Comparison of ENCODE assay signal across 8 cellular contexts in genomic region chr4:15653864-15654391, GRCh38. TPM values are rescaled to one million over a fixed set of nuclear protein-coding genes. Genes with fewer than 3 reads are reported as not detected.
DNase-seq lines count a peak whose midpoint lies in the region; ATAC-seq and TF ChIP-seq lines count a peak whose summit lies in the region.

No MANE protein-coding gene starts in this region.

- no peaks in the 10 kb centered on the region for H3K9me3 Mint-ChIP-seq in activated CD4-positive, alpha-beta T cell treated with anti-CD3 and anti-CD28 coated beads for 36 hours (ENCODE audit: low read depth)

- ATAC-seq in activated CD4-positive, alpha-beta T cell treated with anti-CD3 and anti-CD28 coated beads for 36 hours = peak; percentile 21
- peak; percentile 29 for ATAC-seq in HG03060 (IDR thresholded peaks at IDR 0.05; ENCODE audit: low read depth, unreplicated experiment)
- no peak for ATAC-seq in Panc1
- ATAC-seq in lung (ENCODE audit: insufficient read depth, low FRiP score) = no peak

- in situ Hi-C loops in Panc1 (cut with HindIII; ENCODE audit: low pct_unique_long_range_greater_than_20kb, low sequenced_read_pairs) = no loop called here

- H3K4me1 ChIP-seq in Panc1 (ENCODE audit: control insufficient read depth, insufficient read depth, low read length) (peaks cover 24% of the 10 kb centered on the region), lung (ENCODE audit: control insufficient read depth in 2 of 2, insufficient read depth in 2 of 2, low read length in 2 of 2) (peaks cover 2 to 10% of the 10 kb centered on the region in 2 donors), tibial artery (peaks cover 0 to 75% (median 27%) of the 10 kb centered on the region in 4 donors)

- H3K4me1 Mint-ChIP-seq in activated CD4-positive, alpha-beta T cell treated with anti-CD3 and anti-CD28 coated beads for 36 hours = peaks cover 57% of the 10 kb centered on the region

- TF ChIP-seq CTCF in Panc1 (IDR thresholded peaks at IDR 0.05) = no peak
- no peak for TF ChIP-seq CTCF in lung (IDR thresholded peaks at IDR 0.05; ENCODE audit: control extremely low read depth, extremely low read depth)
- no peak for TF ChIP-seq CTCF in tibial artery (IDR thresholded peaks at IDR 0.05)

- H3K4me3 ChIP-seq in Panc1 (ENCODE audit: low read depth in 2 of 2, low read length in 2 of 2) (peak overlapping the region; percentile 67 to 72), lung (peak overlapping the region; percentile 100), tibial artery (peak overlapping the region; percentile 67 to 90)

- no peaks in the 10 kb centered on the region for H3K9me3 ChIP-seq in Panc1 (ENCODE audit: control insufficient read depth, insufficient read depth, low read depth, low read length)
- H3K9me3 ChIP-seq in lung (ENCODE audit: control insufficient read depth in 2 of 2, insufficient read depth in 1 of 2, low read length in 1 of 2) = no peaks in the 10 kb centered on the region
- no peaks in the 10 kb centered on the region for H3K9me3 ChIP-seq in tibial artery

- POLR2A ChIA-PET in activated CD4-positive, alpha-beta T cell treated with anti-CD3 and anti-CD28 coated beads for 36 hours (lab: Charles Lee) = interaction anchor here (1.1 kb wide), 1 partner anchor 26 kb away, joined by 3 read pairs; no protein-coding TSS in a partner anchor
- POLR2A ChIA-PET in Panc1 (lab: Charles Lee) = no interaction called here

- CTCF ChIA-PET in activated CD4-positive, alpha-beta T cell treated with anti-CD3 and anti-CD28 coated beads for 36 hours (lab: Charles Lee) = interaction anchor here (0.6 to 1.3 kb wide), 11 partner anchors 10 to 415 kb away, joined by 3 to 6 read pairs (median 4); no protein-coding TSS in a partner anchor
- CTCF ChIA-PET in Panc1 (lab: Charles Lee) = no interaction called here

- BruUV-seq in Panc1 (replicated peaks; lab: Mats Ljungman, UMichigan) = TSS peak; percentile 65

- intact Hi-C loops in activated CD4-positive, alpha-beta T cell treated with anti-CD3 and anti-CD28 coated beads for 36 hours (cut with DNase I, micrococcal nuclease) = loop anchor here (2.0 to 10.0 kb wide), 10 partner anchors 113 to 1999 kb away; partner anchors contain the start of genes TAPT1 (in 2 of the 2), CD38 (in 1 of the 2) and CPEB2 (in 1 of the 2)
- intact Hi-C loops in Panc1 (cut with micrococcal nuclease; ENCODE audit: unreplicated experiment) = no loop called here
- intact Hi-C loops in tibial artery (cut with DNase I; ENCODE audit: low total_unique reads) = loop anchor here (2.0 kb wide), 1 partner anchor 175 kb away; no protein-coding TSS in a partner anchor

- H3K27ac ChIP-seq in Panc1 (ENCODE audit: low read length) = peak overlapping the region; percentile 90
- H3K27ac ChIP-seq in lung (ENCODE audit: low read depth in 1 of 2, low read length in 1 of 2) = peak overlapping the region; percentile 95 to 100
- H3K27ac ChIP-seq in tibial artery = peak overlapping the region; percentile 98 to 99

- peak overlapping the region; percentile 99 for H3K4me3 Mint-ChIP-seq in activated CD4-positive, alpha-beta T cell treated with anti-CD3 and anti-CD28 coated beads for 36 hours

- H3K27ac Mint-ChIP-seq in activated CD4-positive, alpha-beta T cell treated with anti-CD3 and anti-CD28 coated beads for 36 hours = peak overlapping the region; percentile 97

- WGBS in lung, 2 donors = 2 to 3% methylated on average over 4 of the region's 4 CpGs

- peaks cover 2% of the 10 kb centered on the region for H3K36me3 Mint-ChIP-seq in activated CD4-positive, alpha-beta T cell treated with anti-CD3 and anti-CD28 coated beads for 36 hours (ENCODE audit: low read depth)

- no peaks in the 10 kb centered on the region for H3K27me3 Mint-ChIP-seq in activated CD4-positive, alpha-beta T cell treated with anti-CD3 and anti-CD28 coated beads for 36 hours

- H3K36me3 ChIP-seq in Panc1 (ENCODE audit: control insufficient read depth, insufficient read depth, low read length) = no peaks in the 10 kb centered on the region; the same call in 1 of the 2 replicates
- no peaks in the 10 kb centered on the region for H3K36me3 ChIP-seq in lung (ENCODE audit: control insufficient read depth in 2 of 2, insufficient read depth in 2 of 2, low read length in 2 of 2)
- no peaks in the 10 kb centered on the region for H3K36me3 ChIP-seq in tibial artery

- peak; percentile 31 for DNase-seq in activated CD4-positive, alpha-beta T cell treated with anti-CD3 and anti-CD28 coated beads for 36 hours
- no peak for DNase-seq in activated CD4-positive, alpha-beta T cell treated with anti-CD3 and anti-CD28 coated beads for 1 hour
- DNase-seq in Panc1 (ENCODE audit: low read depth, low spot score) (no peak), dedifferentiated amniotic fluid mesenchymal stem cell (ENCODE audit: extremely low spot score) (peak; percentile 33), lung (ENCODE audit: low spot score) (no peak), tibial artery (no peak), MV-4-11 (lab: John Stamatoyannopoulos, UW) (no peak)

- H3K27me3 ChIP-seq in Panc1 (ENCODE audit: control insufficient read depth, insufficient read depth, low read length) (no peaks in the 10 kb centered on the region), lung (ENCODE audit: control insufficient read depth, insufficient read depth) (no peaks in the 10 kb centered on the region), tibial artery (no peaks in the 10 kb centered on the region)

RNA-seq across cellular contexts. Expression of gene FBXL5, which starts 1.2 kb away (rescaled TPM):
- total RNA-seq in activated CD4-positive, alpha-beta T cell treated with anti-CD3 and anti-CD28 coated beads for 36 hours = 10 to 100 TPM; 20.1 to 29.1 TPM
- 20.2 TPM for total RNA-seq in Panc1 (2021; ENCODE audit: unreplicated experiment)
- 11.8 TPM for polyA plus RNA-seq in Panc1 (2012; ENCODE audit: insufficient read length)
- total RNA-seq in lung = 100 to 1,000 TPM in 1 of 2 donors, 10 to 100 TPM in 1; 98.4 to 138 TPM
- polyA plus RNA-seq in lung = 10 to 100 TPM; 45.9 to 77.1 TPM

RNA-seq across cellular contexts. Expression of gene FAM200B, which starts 27.7 kb away (rescaled TPM):
- total RNA-seq in activated CD4-positive, alpha-beta T cell treated with anti-CD3 and anti-CD28 coated beads for 36 hours = 10 to 100 TPM in 1 of 2 experiments, 1 to 10 TPM in 1; 9.8 to 13.3 TPM
- total RNA-seq in Panc1 (2021; ENCODE audit: unreplicated experiment) (15.2 TPM), lung (10 to 100 TPM; 19.3 to 27.3 TPM)
- 8.7 TPM for polyA plus RNA-seq in Panc1 (2012; ENCODE audit: insufficient read length)
- 10 to 100 TPM; 27.1 to 56.0 TPM for polyA plus RNA-seq in lung

RNA-seq across cellular contexts. Expression of gene BST1, which starts 48.9 kb away (rescaled TPM):
- total RNA-seq in activated CD4-positive, alpha-beta T cell treated with anti-CD3 and anti-CD28 coated beads for 36 hours = under 1 TPM; 0.47 to 0.66 TPM
- total RNA-seq in Panc1 (2021; ENCODE audit: unreplicated experiment) (3.0 TPM), lung (10 to 100 TPM in 1 of 2 donors, 1 to 10 TPM in 1; 9.1 to 12.8 TPM)
- 3.1 TPM for polyA plus RNA-seq in Panc1 (2012; ENCODE audit: insufficient read length)
- 10 to 100 TPM in 1 of 2 donors, 1 to 10 TPM in 1; 4.1 to 53.5 TPM for polyA plus RNA-seq in lung

Comparison
In these comparisons a context has a peak if more than half of its experiments do, and no peak if none do; other contexts are left out.
1. DNase-seq: peak in activated CD4-positive, alpha-beta T cell treated with anti-CD3 and anti-CD28 coated beads for 36 hours (single experiment) and dedifferentiated amniotic fluid mesenchymal stem cell (single experiment); none in activated CD4-positive, alpha-beta T cell treated with anti-CD3 and anti-CD28 coated beads for 1 hour (single experiment), Panc1 (single experiment), lung (single experiment), tibial artery (0 of 2) and MV-4-11 (single experiment).
2. ATAC-seq: peak in activated CD4-positive, alpha-beta T cell treated with anti-CD3 and anti-CD28 coated beads for 36 hours (single experiment) and HG03060 (single experiment); none in Panc1 (single experiment) and lung (single experiment).
3. Peak in every context shown above with its lines, with median percentiles within 50 percentile points of each other: H3K27ac ChIP-seq and H3K4me3 ChIP-seq.